ENCODE assay signal across 1 cellular context in the genomic region with DNA sequence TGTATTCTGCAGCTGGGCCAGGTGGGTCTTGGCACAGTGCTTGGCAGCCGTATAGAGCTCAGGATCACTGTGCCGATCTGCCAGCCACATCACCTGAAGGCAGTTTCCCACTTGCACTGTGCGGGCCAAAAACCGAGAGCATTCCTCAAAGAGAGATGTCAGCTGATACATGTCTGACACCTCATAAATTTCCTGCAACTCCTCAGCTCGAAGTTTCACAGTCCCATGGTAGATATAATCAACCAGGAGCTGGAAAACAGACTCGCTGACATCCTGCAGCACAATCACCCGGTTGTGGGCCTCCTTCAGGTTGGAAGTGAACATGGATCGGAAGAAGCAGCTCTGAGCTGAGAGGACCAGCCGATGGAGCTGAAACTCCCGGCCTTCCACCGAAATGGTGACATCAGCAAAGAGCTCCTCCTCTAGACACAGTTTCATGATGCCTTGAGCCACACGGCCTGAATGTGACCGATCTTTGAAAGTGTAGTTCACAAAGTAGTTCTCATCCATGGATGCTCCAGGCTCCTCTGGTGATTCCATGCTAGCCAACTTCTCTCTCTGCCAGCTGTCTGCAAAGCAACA.
TF ChIP-seq lines count a peak whose summit lies in the region.

No MANE protein-coding gene starts in this region.

TF ChIP-seq in endothelial cell of umbilical vein, 7 proteins besides CTCF, POLR2A, EP300 and RAD21:
- TF ChIP-seq EZH2 (IDR thresholded peaks at IDR 0.05; ENCODE audit: borderline replicate concordance, low read depth, low read length, severe bottlenecking) (no peak), GATA2 (IDR thresholded peaks at IDR 0.05; ENCODE audit: insufficient read depth, insufficient read length, low read depth, low read length) (no peak), MYC (IDR thresholded peaks at IDR 0.05; ENCODE audit: low read depth, low read length) (no peak)
